1 cellular context compared by ENCODE assay signal in the genomic region with DNA sequence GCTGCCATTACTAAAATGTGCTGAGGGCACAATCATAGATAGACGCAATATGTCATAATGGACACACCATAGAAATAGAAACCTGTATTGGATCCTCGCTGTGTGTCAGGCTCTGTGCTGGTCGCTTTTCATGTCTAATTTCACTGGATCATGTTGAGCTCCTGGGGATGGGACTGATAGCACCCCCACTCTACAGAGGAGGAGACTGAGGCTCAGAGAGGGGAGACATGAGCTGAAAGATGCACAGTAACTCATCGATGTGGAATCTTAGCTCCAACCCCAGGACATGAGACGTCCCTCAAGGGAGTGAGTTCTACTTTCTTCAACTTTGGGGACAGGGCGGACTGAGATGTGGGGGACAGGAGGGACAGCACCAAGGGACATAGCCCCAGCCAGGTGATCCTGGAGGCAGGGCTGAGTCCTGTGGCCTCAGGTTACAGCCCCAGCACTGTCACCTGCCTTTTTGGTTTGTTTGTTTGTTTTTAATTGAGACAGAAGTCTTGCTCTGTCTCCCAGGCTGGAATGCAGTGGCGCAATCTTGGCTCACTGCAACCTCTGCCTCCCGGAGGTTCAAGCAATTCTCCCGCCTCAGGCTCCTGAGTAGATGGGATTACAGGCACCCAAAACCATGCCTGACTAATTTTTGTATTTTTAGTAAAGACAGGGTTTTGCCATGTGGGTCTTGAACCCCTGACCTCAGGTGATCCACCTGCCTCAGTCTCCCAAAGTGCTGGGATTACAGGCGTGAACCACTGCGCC.
TF ChIP-seq lines count a peak whose summit lies in the region.

No MANE protein-coding gene starts in this region.

TF ChIP-seq in IMR-90, 13 proteins besides CTCF, POLR2A, EP300 and RAD21:
- no peak for TF ChIP-seq CHD1 (IDR thresholded peaks at IDR 0.05; ENCODE audit: low read depth, low read length)
- no peak for TF ChIP-seq MAZ (IDR thresholded peaks at IDR 0.05; ENCODE audit: borderline replicate concordance, low read depth, low read length)
- TF ChIP-seq CEBPB (IDR thresholded peaks at IDR 0.05; ENCODE audit: low read depth, low read length) = peak; percentile 87
- TF ChIP-seq MXI1 (IDR thresholded peaks at IDR 0.05; ENCODE audit: borderline replicate concordance, low read depth, low read length) = no peak
